ENCODE assay signal across 1 cellular context in genomic region chr18:46196627-46197243, GRCh38.
TF ChIP-seq lines count a peak whose summit lies in the region.

No MANE protein-coding gene starts in this region.

TF ChIP-seq in K562, 482 proteins besides CTCF, POLR2A, EP300 and RAD21 (continued from another document):
- no peak for TF ChIP-seq ZNF561 (CRISPR knock-in tag; conservative IDR thresholded peaks at IDR 0.05)
- no peak for TF ChIP-seq STAT6 (CRISPR knock-in tag; IDR thresholded peaks at IDR 0.05)
- TF ChIP-seq HNRNPK (IDR thresholded peaks at IDR 0.05; ENCODE audit: low read depth, low read length, poor library complexity, severe bottlenecking): no peak
- peak; percentile 32; the same call in 1 of the 2 replicates for TF ChIP-seq HMBOX1 (IDR thresholded peaks at IDR 0.05)
- TF ChIP-seq ZNF512 (tag; IDR thresholded peaks at IDR 0.05): no peak
- TF ChIP-seq THRA (IDR thresholded peaks at IDR 0.05): no peak
- TF ChIP-seq MEF2A (IDR thresholded peaks at IDR 0.05; ENCODE audit: control insufficient read depth, low read depth, low read length): no peak
